Comparison of ENCODE assay signal across 1 cellular context in the genomic region with DNA sequence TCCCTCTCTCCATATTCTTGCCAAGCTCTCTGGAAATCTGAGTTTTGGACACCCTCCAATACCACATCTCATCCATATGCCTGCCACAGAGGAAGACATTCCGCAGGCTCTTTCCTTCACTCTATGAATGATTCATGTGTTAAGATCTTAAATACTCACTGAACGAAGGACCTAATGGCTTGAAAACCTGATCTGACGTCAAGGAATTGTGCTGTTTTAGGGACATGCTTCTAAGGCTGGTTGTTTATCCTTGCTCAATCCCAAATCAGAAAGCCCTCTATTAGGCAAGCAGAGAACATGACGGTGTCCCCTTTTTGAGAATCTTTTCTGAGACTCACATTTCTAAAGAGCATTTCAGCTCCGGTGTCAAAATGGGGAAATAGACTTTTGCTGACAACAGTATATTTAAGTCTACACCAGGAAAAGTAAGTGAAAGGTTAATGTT.
TF ChIP-seq lines count a peak whose summit lies in the region.

No MANE protein-coding gene starts in this region.

TF ChIP-seq in K562, 482 proteins besides CTCF, POLR2A, EP300 and RAD21 (continued from another document):
- TF ChIP-seq, protein P1, sequence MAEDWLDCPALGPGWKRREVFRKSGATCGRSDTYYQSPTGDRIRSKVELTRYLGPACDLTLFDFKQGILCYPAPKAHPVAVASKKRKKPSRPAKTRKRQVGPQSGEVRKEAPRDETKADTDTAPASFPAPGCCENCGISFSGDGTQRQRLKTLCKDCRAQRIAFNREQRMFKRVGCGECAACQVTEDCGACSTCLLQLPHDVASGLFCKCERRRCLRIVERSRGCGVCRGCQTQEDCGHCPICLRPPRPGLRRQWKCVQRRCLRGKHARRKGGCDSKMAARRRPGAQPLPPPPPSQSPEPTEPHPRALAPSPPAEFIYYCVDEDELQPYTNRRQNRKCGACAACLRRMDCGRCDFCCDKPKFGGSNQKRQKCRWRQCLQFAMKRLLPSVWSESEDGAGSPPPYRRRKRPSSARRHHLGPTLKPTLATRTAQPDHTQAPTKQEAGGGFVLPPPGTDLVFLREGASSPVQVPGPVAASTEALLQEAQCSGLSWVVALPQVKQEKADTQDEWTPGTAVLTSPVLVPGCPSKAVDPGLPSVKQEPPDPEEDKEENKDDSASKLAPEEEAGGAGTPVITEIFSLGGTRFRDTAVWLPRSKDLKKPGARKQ (CRISPR knock-in tag; IDR thresholded peaks at IDR 0.05) = no peak
- TF ChIP-seq GATAD2A (IDR thresholded peaks at IDR 0.05) = no peak
- TF ChIP-seq MAFF (IDR thresholded peaks at IDR 0.05; ENCODE audit: low read length) = peak; percentile 38; the same call in 1 of the 2 replicates
- TF ChIP-seq ZNF316 (IDR thresholded peaks at IDR 0.05) = peak; percentile 56; the same call in 1 of the 2 replicates
- TF ChIP-seq, protein P2, sequence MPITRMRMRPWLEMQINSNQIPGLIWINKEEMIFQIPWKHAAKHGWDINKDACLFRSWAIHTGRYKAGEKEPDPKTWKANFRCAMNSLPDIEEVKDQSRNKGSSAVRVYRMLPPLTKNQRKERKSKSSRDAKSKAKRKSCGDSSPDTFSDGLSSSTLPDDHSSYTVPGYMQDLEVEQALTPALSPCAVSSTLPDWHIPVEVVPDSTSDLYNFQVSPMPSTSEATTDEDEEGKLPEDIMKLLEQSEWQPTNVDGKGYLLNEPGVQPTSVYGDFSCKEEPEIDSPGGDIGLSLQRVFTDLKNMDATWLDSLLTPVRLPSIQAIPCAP (CRISPR knock-in tag; IDR thresholded peaks at IDR 0.05; ENCODE audit: borderline replicate concordance) = no peak
- peak; percentile 17; the same call in 1 of the 2 replicates for TF ChIP-seq MAFK (IDR thresholded peaks at IDR 0.05; ENCODE audit: low read length)
- TF ChIP-seq C11orf30 (IDR thresholded peaks at IDR 0.05; ENCODE audit: low read depth) = peak; percentile 60
